Comparison of ENCODE assay signal across 1 cellular context in genomic region chr2:240217431-240218301, GRCh38.
TF ChIP-seq lines count a peak whose summit lies in the region.

No MANE protein-coding gene starts in this region.

TF ChIP-seq in HepG2, 621 proteins besides CTCF, POLR2A, EP300 and RAD21 (continued from another document):
- TF ChIP-seq LRRFIP1 (CRISPR knock-in tag; conservative IDR thresholded peaks at IDR 0.05), result no peak
- no peak for TF ChIP-seq TSC22D2 (CRISPR knock-in tag; IDR thresholded peaks at IDR 0.05; ENCODE audit: borderline replicate concordance)
- TF ChIP-seq KLF11 (CRISPR knock-in tag; IDR thresholded peaks at IDR 0.05), result no peak
- no peak for TF ChIP-seq ZNF552 (CRISPR knock-in tag; IDR thresholded peaks at IDR 0.05; ENCODE audit: borderline replicate concordance)
- no peak for TF ChIP-seq CHD4 (IDR thresholded peaks at IDR 0.05; ENCODE audit: borderline replicate concordance, low read length)
- no peak for TF ChIP-seq RFX3 (CRISPR knock-in tag; IDR thresholded peaks at IDR 0.05)
- TF ChIP-seq ZNF264 (CRISPR knock-in tag; IDR thresholded peaks at IDR 0.05), result no peak
- TF ChIP-seq STAT5B (CRISPR knock-in tag; IDR thresholded peaks at IDR 0.05), result no peak
- no peak for TF ChIP-seq ZNF607 (CRISPR knock-in tag; IDR thresholded peaks at IDR 0.05; ENCODE audit: borderline replicate concordance)
- no peak for TF ChIP-seq HNF1A (IDR thresholded peaks at IDR 0.05; ENCODE audit: low read depth)
- TF ChIP-seq HNF1A (CRISPR knock-in tag; IDR thresholded peaks at IDR 0.05; ENCODE audit: borderline replicate concordance), result no peak
- TF ChIP-seq ZNF550 (CRISPR knock-in tag; IDR thresholded peaks at IDR 0.05; ENCODE audit: borderline replicate concordance), result no peak
